Comparison of ENCODE assay signal across 8 cellular contexts in the genomic region with DNA sequence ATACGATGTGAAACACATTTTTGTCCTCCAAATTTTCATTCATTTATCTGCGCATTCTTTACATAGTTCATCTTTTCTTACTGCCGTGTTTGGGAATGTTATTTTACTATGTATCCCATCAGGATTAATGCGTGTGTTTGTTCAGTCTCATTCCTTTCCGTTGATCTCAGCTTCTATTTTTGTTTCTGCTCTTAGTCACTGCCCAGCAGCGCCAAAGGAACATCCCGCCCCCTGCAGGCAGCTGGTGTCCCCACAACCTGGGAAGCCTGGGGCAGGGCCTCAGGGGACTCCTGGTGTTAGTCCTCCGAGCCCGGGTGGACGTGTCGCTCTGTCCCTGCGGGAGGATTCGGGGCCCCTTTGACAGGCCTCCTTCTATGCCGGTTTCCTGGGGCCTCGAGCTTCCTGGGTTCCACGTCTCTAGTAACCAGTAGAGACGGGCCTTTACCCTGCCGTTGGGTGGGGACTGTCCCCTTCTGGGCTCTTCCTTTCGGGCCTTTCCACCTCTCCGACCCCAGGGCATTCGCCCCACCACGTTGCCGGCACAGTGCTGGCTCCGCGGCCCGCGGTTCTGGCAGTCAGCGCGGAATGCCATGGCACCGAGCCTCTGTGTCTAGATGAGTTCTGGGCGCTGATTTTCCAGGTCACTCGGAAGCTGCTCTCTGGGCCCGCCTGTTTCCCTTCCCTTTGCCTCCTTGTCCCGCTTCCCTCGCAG. TPM values are rescaled to one million over a fixed set of nuclear protein-coding genes. Genes with fewer than 3 reads are reported as not detected.
DNase-seq lines count a peak whose midpoint lies in the region; ATAC-seq and TF ChIP-seq lines count a peak whose summit lies in the region.

No MANE protein-coding gene starts in this region.

- peak; percentile 91 for TF ChIP-seq CTCF in GM12873 (IDR thresholded peaks at IDR 0.05; ENCODE audit: insufficient read depth, low read depth, low read length, missing control alignments)
- TF ChIP-seq CTCF in right atrium auricular region (IDR thresholded peaks at IDR 0.05): peak; percentile 89 to 95
- TF ChIP-seq CTCF in uterus (IDR thresholded peaks at IDR 0.05): peak; percentile 91 to 96 (median 94)

- H3K36me3 Mint-ChIP-seq in T-helper 17 cell (ENCODE audit: low read depth): peaks cover 4% of the 10 kb centered on the region

- H3K4me1 ChIP-seq in right atrium auricular region (peaks cover 0 to 24% of the 10 kb centered on the region in 2 donors), uterus (no peaks in the 10 kb centered on the region)

- H3K27me3 ChIP-seq in right atrium auricular region (no peaks in the 10 kb centered on the region), uterus (no peaks in the 10 kb centered on the region)

- H3K27ac ChIP-seq in angular gyrus (ENCODE audit: low read depth, low read length) (peak overlapping the region; percentile 89), right atrium auricular region (peak overlapping the region; percentile 96 to 99), uterus (peak overlapping the region; percentile 97 to 100)

- peak; percentile 68 to 72 for TF ChIP-seq POLR2A in uterus (IDR thresholded peaks at IDR 0.05)

- H3K4me3 Mint-ChIP-seq in T-helper 17 cell: peak overlapping the region; percentile 98

- H3K4me1 Mint-ChIP-seq in T-helper 17 cell: peaks cover 15% of the 10 kb centered on the region

- peak; percentile 22 for DNase-seq in NCI-H1436 treated with DMSO at 0.1 percent for 48 hours (lab: John Stamatoyannopoulos, UW)
- DNase-seq in T-helper 17 cell: peak; percentile 71 to 83 (median 74)
- peak; percentile 96 for DNase-seq in right atrium auricular region (ENCODE audit: low spot score)
- peak; percentile 95 for DNase-seq in pulmonary artery endothelial cell (ENCODE audit: low read depth, low spot score)
- DNase-seq in uterus: peak; percentile 94

- H3K36me3 ChIP-seq in right atrium auricular region (no peaks in the 10 kb centered on the region), uterus (no peaks in the 10 kb centered on the region)

- H3K4me3 ChIP-seq in right atrium auricular region: peak overlapping the region; percentile 27 to 58
- peak overlapping the region; percentile 35 to 42 for H3K4me3 ChIP-seq in uterus

- ATAC-seq in HG02763 (IDR thresholded peaks at IDR 0.05; ENCODE audit: unreplicated experiment) (peak; percentile 38), T-helper 17 cell (peak; percentile 53)

- no peaks in the 10 kb centered on the region for H3K27me3 Mint-ChIP-seq in T-helper 17 cell

- no peaks in the 10 kb centered on the region for H3K9me3 ChIP-seq in T-helper 17 cell (ENCODE audit: control insufficient read depth, low read length, poor library complexity, severe bottlenecking)
- H3K9me3 ChIP-seq in right atrium auricular region: no peaks in the 10 kb centered on the region
- H3K9me3 ChIP-seq in uterus: no peaks in the 10 kb centered on the region

- peak overlapping the region; percentile 99 for H3K27ac Mint-ChIP-seq in T-helper 17 cell

- intact Hi-C loops in uterus (cut with DNase I; ENCODE audit: low total_unique reads): no loop called here

RNA-seq across cellular contexts. Expression of gene WEE1, which starts 39.8 kb away (rescaled TPM):
- total RNA-seq in T-helper 17 cell (10 to 100 TPM; 20.8 to 24.9 TPM), right atrium auricular region (100 to 1,000 TPM in 1 of 2 donors, 10 to 100 TPM in 1; 52.0 to 103 TPM), pulmonary artery endothelial cell (19.1 and 22.5 TPM in 2 replicates), uterus (100 to 1,000 TPM in 1 of 4 donors, 10 to 100 TPM in 3; 30.0 to 105 (median 60.0) TPM)

RNA-seq across cellular contexts. Expression of gene SWAP70, which starts 50.6 kb away (rescaled TPM):
- total RNA-seq in T-helper 17 cell: 1 to 10 TPM; 6.1 to 7.5 TPM
- 10 to 100 TPM; 18.7 to 33.4 TPM for total RNA-seq in right atrium auricular region
- 132 and 136 TPM in 2 replicates for total RNA-seq in pulmonary artery endothelial cell
- 10 to 100 TPM; 11.5 to 65.6 (median 41.5) TPM for total RNA-seq in uterus

Comparison
In these comparisons a context has a peak if more than half of its experiments do, and no peak if none do; other contexts are left out.
1. Peak in every context shown above with its lines: DNase-seq, ATAC-seq, H3K4me3 ChIP-seq and H3K27ac ChIP-seq.
2. DNase-seq: peak in every context shown above with its lines; median percentile 96 in right atrium auricular region; 95 in pulmonary artery endothelial cell; 94 in uterus; 74 in T-helper 17 cell; 22 in NCI-H1436 treated with DMSO at 0.1 percent for 48 hours.